Comparison of ENCODE assay signal across 8 cellular contexts in genomic region chr15:22981336-22981840, GRCh38. TPM values are rescaled to one million over a fixed set of nuclear protein-coding genes. Genes with fewer than 3 reads are reported as not detected.
DNase-seq lines count a peak whose midpoint lies in the region; ATAC-seq and TF ChIP-seq lines count a peak whose summit lies in the region.

No MANE protein-coding gene starts in this region.

- no peaks in the 10 kb centered on the region for H3K36me3 Mint-ChIP-seq in natural killer cell treated with Interleukin-12 subunit alpha and Interleukin-12 subunit beta and Interleukin-15 and Interleukin-18, amount 100 ng/mL, for 72 hours

- H3K9me3 Mint-ChIP-seq in natural killer cell treated with Interleukin-12 subunit alpha and Interleukin-12 subunit beta and Interleukin-15 and Interleukin-18, amount 100 ng/mL, for 72 hours, result no peaks in the 10 kb centered on the region

- no peak overlapping the region for H3K27ac ChIP-seq in HUES6 (ENCODE audit: low read depth, low read length)
- no peak overlapping the region for H3K27ac ChIP-seq in duodenal mucosa (ENCODE audit: low read depth, low read length)

- POLR2A ChIA-PET in AG04449 (lab: Yijun Ruan, JAX), result interaction anchor here (0.9 kb wide), 1 partner anchor 93 kb away, joined by 3 read pairs; no protein-coding TSS in a partner anchor

- H3K27me3 Mint-ChIP-seq in natural killer cell treated with Interleukin-12 subunit alpha and Interleukin-12 subunit beta and Interleukin-15 and Interleukin-18, amount 100 ng/mL, for 72 hours, result peaks cover 7 to 17% of the 10 kb centered on the region in 2 donors

- H3K36me3 ChIP-seq in HUES6 (ENCODE audit: control insufficient read depth, insufficient read depth, low read length), result no peaks in the 10 kb centered on the region
- no peaks in the 10 kb centered on the region for H3K36me3 ChIP-seq in duodenal mucosa (ENCODE audit: control insufficient read depth in 1 of 2, insufficient read depth in 2 of 2, low read length in 2 of 2)

- H3K27ac Mint-ChIP-seq in natural killer cell treated with Interleukin-12 subunit alpha and Interleukin-12 subunit beta and Interleukin-15 and Interleukin-18, amount 100 ng/mL, for 72 hours, result no peak overlapping the region

- ATAC-seq in natural killer cell treated with Interleukin-12 subunit alpha and Interleukin-12 subunit beta and Interleukin-15 and Interleukin-18, amount 100 ng/mL, for 72 hours, result no peak
- ATAC-seq in GM21381 (IDR thresholded peaks at IDR 0.05; ENCODE audit: unreplicated experiment), result no peak

- H3K9me3 ChIP-seq in HUES6 (ENCODE audit: control insufficient read depth, insufficient read depth, low read depth, low read length), result no peaks in the 10 kb centered on the region
- H3K9me3 ChIP-seq in duodenal mucosa (ENCODE audit: control insufficient read depth in 1 of 2, low read length in 2 of 2), result no peaks in the 10 kb centered on the region

- H3K4me1 ChIP-seq in HUES6 (ENCODE audit: control insufficient read depth, insufficient read depth, low read length), result 0 out of 2 replicates have a peak, but pooled peaks cover 6% of the 10 kb centered on the region
- H3K4me1 ChIP-seq in duodenal mucosa (ENCODE audit: control insufficient read depth in 1 of 2, insufficient read depth in 2 of 2, low read length in 2 of 2), result peaks cover 9 to 16% of the 10 kb centered on the region in 2 donors

- DNase-seq in AG04449 (ENCODE audit: low read depth, low spot score) (no peak), hepatic stellate cell (ENCODE audit: low spot score) (no peak), activated gamma-delta T cell (lab: John Stamatoyannopoulos, UW) (no peak), COR-L47 (lab: John Stamatoyannopoulos, UW) (no peak)
- no peak for DNase-seq in natural killer cell treated with Interleukin-12 subunit alpha and Interleukin-12 subunit beta and Interleukin-15 and Interleukin-18, amount 100 ng/mL, for 72 hours (ENCODE audit: low spot score)

- H3K4me1 Mint-ChIP-seq in natural killer cell treated with Interleukin-12 subunit alpha and Interleukin-12 subunit beta and Interleukin-15 and Interleukin-18, amount 100 ng/mL, for 72 hours (ENCODE audit: low read depth in 2 of 2), result peaks cover 11 to 15% of the 10 kb centered on the region in 2 donors

- CTCF ChIA-PET in AG04449 (lab: Yijun Ruan, JAX), result no interaction called here

- H3K4me3 Mint-ChIP-seq in natural killer cell treated with Interleukin-12 subunit alpha and Interleukin-12 subunit beta and Interleukin-15 and Interleukin-18, amount 100 ng/mL, for 72 hours, result peak overlapping the region; percentile 68

- TF ChIP-seq CTCF in AG04449 (IDR thresholded peaks at IDR 0.05; ENCODE audit: insufficient read depth, low read length, missing control alignments), result no peak

- no peak overlapping the region for H3K9ac ChIP-seq in HUES6 (ENCODE audit: low read length)
- peak overlapping the region in 1 of 2 donors; percentile 46 for H3K9ac ChIP-seq in duodenal mucosa (ENCODE audit: low read depth in 1 of 2, low read length in 2 of 2)

- H3K27me3 ChIP-seq in HUES6 (ENCODE audit: control insufficient read depth, insufficient read depth, low read length) (peaks cover 29% of the 10 kb centered on the region), duodenal mucosa (ENCODE audit: control insufficient read depth in 1 of 2, insufficient read depth in 2 of 2, low read length in 2 of 2) (no peaks in the 10 kb centered on the region)

- H3K4me3 ChIP-seq in AG04449 (ENCODE audit: low read depth, low read length), result peak overlapping the region; percentile 87
- peak overlapping the region; percentile 86 for H3K4me3 ChIP-seq in HUES6 (ENCODE audit: low read depth, low read length)
- peak overlapping the region; percentile 75 to 86 for H3K4me3 ChIP-seq in duodenal mucosa (ENCODE audit: low read depth in 1 of 2, low read length in 2 of 2)

RNA-seq across cellular contexts. Expression of gene CYFIP1, which starts 1.2 kb away (rescaled TPM):
- total RNA-seq in natural killer cell treated with Interleukin-12 subunit alpha and Interleukin-12 subunit beta and Interleukin-15 and Interleukin-18, amount 100 ng/mL, for 72 hours, result 10 to 100 TPM; 10.8 to 19.8 TPM

RNA-seq across cellular contexts. Expression of gene TUBGCP5, which starts 58.0 kb away (rescaled TPM):
- 10 to 100 TPM; 19.4 to 28.5 TPM for total RNA-seq in natural killer cell treated with Interleukin-12 subunit alpha and Interleukin-12 subunit beta and Interleukin-15 and Interleukin-18, amount 100 ng/mL, for 72 hours
